ENCODE assay signal across 9 cellular contexts in genomic region chr7:27097686-27098492, GRCh38. TPM values are rescaled to one million over a fixed set of nuclear protein-coding genes. Genes with fewer than 3 reads are reported as not detected.
DNase-seq lines count a peak whose midpoint lies in the region; ATAC-seq and TF ChIP-seq lines count a peak whose summit lies in the region.
"Had no signal": no experiment of that assay in that cellular context is flagged by ENCODE, and none has a peak within 500 bp of the region (broad histone marks: within the 10 kb centered on the region; RNA-seq: fewer than 3 reads in every experiment).

No MANE protein-coding gene starts in this region.

- H3K4me1 ChIP-seq in ES-I3 (ENCODE audit: insufficient read depth, low read length) = peaks cover 30% of the 10 kb centered on the region

- peak overlapping the region; percentile 81 for H3K4me3 ChIP-seq in fibroblast of the aortic adventitia (ENCODE audit: low read depth, low read length)

- H3K9ac ChIP-seq in ES-I3 (ENCODE audit: low read depth, low read length) = peak overlapping the region; percentile 50; the same call in 1 of the 2 replicates

- no peaks in the 10 kb centered on the region for H3K9me3 ChIP-seq in ES-I3 (ENCODE audit: control insufficient read depth, insufficient read depth, low read length)

- DNase-seq in SW480 (ENCODE audit: low spot score) (peak; percentile 54), fibroblast of the aortic adventitia (ENCODE audit: low read depth) (peak; percentile 36), renal cortical epithelial cell (ENCODE audit: low read depth) (peak; percentile 69), NCI-H1048 (lab: John Stamatoyannopoulos, UW) (no peak), AG20443 (ENCODE audit: low spot score) (no peak)
- no peak for DNase-seq in stimulated activated CD4-positive, alpha-beta T cell treated with anti-CD3 and anti-CD28 coated beads, Interleukin-1b, Interleukin-23, amount 100 ng/mL, for 48 hours

- ATAC-seq in HG03139 (IDR thresholded peaks at IDR 0.05; ENCODE audit: unreplicated experiment) = no peak

- no peak for TF ChIP-seq CTCF in fibroblast of the aortic adventitia (IDR thresholded peaks at IDR 0.05; ENCODE audit: insufficient read depth, low read length)

- no peaks in the 10 kb centered on the region for H3K36me3 ChIP-seq in ES-I3 (ENCODE audit: insufficient read depth, low read length)

RNA-seq across cellular contexts. Expression of gene HOXA1, which starts 2.1 kb away (rescaled TPM):
- 0.72 TPM in 1 of 2 replicates, not detected in the other for total RNA-seq in fibroblast of the aortic adventitia (ENCODE audit: low replicate concordance)
- 1.0 and 1.8 TPM in 2 replicates for total RNA-seq in renal cortical epithelial cell

RNA-seq across cellular contexts. Expression of gene HOXA2, which starts 4.6 kb away (rescaled TPM):
- total RNA-seq in fibroblast of the aortic adventitia (ENCODE audit: low replicate concordance) = 0.16 and 3.6 TPM in 2 replicates
- 0.35 and 1.9 TPM in 2 replicates for total RNA-seq in renal cortical epithelial cell

RNA-seq across cellular contexts. Expression of gene HOXA4, which starts 32.7 kb away (rescaled TPM):
- total RNA-seq in fibroblast of the aortic adventitia (ENCODE audit: low replicate concordance) = 0.57 and 0.99 TPM in 2 replicates
- total RNA-seq in renal cortical epithelial cell = 0.17 and 0.75 TPM in 2 replicates

RNA-seq across cellular contexts. Expression of gene HOXA5, which starts 45.6 kb away (rescaled TPM):
- total RNA-seq in fibroblast of the aortic adventitia (ENCODE audit: low replicate concordance) (0.72 and 2.4 TPM in 2 replicates), renal cortical epithelial cell (13.4 and 34.2 TPM in 2 replicates)

RNA-seq across cellular contexts. Expression of gene HOXA6, which starts 49.7 kb away (rescaled TPM):
- total RNA-seq in fibroblast of the aortic adventitia (ENCODE audit: low replicate concordance) = not detected in 2 replicates
- total RNA-seq in renal cortical epithelial cell = 2.8 and 22.0 TPM in 2 replicates
- total RNA-seq: cardiac septum had no signal

Comparison
In these comparisons a context has a peak if more than half of its experiments do, and no peak if none do; other contexts are left out.
1. DNase-seq: peak in SW480 (single experiment), fibroblast of the aortic adventitia (single experiment) and renal cortical epithelial cell (single experiment); none in NCI-H1048 (single experiment), AG20443 (single experiment) and stimulated activated CD4-positive, alpha-beta T cell treated with anti-CD3 and anti-CD28 coated beads, Interleukin-1b, Interleukin-23, amount 100 ng/mL, for 48 hours (single experiment).